In genomic region chr13:39942177-39942900, GRCh38 we compare ENCODE assay signal across 8 cellular contexts.
DNase-seq lines count a peak whose midpoint lies in the region; ATAC-seq and TF ChIP-seq lines count a peak whose summit lies in the region.
"Had no signal": no experiment of that assay in that cellular context is flagged by ENCODE, and none has a peak within 500 bp of the region (broad histone marks: within the 10 kb centered on the region; RNA-seq: fewer than 3 reads in every experiment).

No MANE protein-coding gene starts in this region.

- H3K27ac Mint-ChIP-seq in nephron: peak overlapping the region in 2 of 3 experiments; percentile 51 to 55

- H3K4me3 Mint-ChIP-seq in nephron: no peak overlapping the region

- peak; percentile 20 for ATAC-seq in GM19023 (IDR thresholded peaks at IDR 0.05; ENCODE audit: unreplicated experiment)
- ATAC-seq in GM21723 (IDR thresholded peaks at IDR 0.05; ENCODE audit: unreplicated experiment): peak; percentile 46
- peak; percentile 15 for ATAC-seq in HG03442 (IDR thresholded peaks at IDR 0.05; ENCODE audit: unreplicated experiment)

- H3K36me3 Mint-ChIP-seq in nephron (ENCODE audit: low read depth): no peaks in the 10 kb centered on the region

- H3K4me1 Mint-ChIP-seq in nephron: peaks cover 25% of the 10 kb centered on the region

- no peak for DNase-seq in stimulated activated CD4-positive, alpha-beta T cell treated with anti-CD3 and anti-CD28 coated beads, Interleukin-4, amount 100 ng/mL, for 24 hours
- no peak for DNase-seq in medulla oblongata (ENCODE audit: extremely low spot score)
- DNase-seq in C1 segment of cervical spinal cord (lab: John Stamatoyannopoulos, UW): no peak
- DNase-seq: DMS79 had no signal

- H3K9me3 Mint-ChIP-seq in nephron: no peaks in the 10 kb centered on the region

- peaks cover 10% of the 10 kb centered on the region for H3K27me3 Mint-ChIP-seq in nephron (ENCODE audit: low read depth)

- no peak for TF ChIP-seq CTCF in nephron (IDR thresholded peaks at IDR 0.05; ENCODE audit: unreplicated experiment in 3 of 3)
